ENCODE assay signal across 11 cellular contexts in the genomic region with DNA sequence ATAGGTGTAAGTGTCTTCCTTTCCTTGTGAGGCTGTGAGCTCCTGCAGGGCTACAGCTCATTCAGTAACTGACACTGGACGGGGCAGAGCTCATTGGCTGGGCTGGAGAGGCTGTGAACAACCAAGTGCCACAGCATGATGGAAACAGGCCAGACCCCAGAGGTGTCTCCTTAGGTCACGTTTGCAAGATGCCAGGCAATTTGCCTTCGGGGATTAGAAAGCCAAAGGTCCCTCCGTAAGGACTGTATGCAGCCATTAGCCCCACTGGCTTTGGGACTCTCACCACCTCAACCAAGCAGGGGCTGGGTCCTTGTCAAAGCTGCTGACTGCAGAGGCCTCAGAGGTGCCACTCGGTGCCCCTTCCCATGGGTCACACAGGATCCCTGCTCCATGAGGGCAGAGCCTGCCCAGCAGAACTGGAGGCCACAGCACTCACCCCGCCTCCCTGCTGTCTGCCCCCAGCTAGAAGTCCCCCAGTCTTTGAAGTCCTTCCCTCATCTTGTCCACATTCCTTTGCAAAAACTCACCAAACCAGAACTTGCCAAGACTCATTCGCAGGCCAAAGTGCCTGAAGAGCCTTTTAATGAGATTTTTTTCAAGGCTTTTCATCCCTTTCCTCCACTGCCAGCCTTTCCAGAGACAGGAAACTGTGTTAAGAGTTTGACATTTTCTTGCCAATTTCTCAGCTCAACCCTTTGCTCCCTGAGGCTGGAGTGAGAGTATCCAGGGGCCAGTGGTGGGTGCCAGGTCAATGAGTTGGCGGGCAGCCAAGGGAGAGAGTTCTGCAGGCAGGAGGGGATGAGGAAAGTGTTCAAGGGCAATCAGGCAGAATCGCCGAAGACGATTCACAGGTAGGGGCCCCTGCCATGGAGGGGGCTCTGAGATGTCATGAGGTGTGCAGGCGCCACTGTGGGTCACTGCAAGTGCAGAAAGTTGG. TPM values are rescaled to one million over a fixed set of nuclear protein-coding genes. Genes with fewer than 3 reads are reported as not detected.
DNase-seq lines count a peak whose midpoint lies in the region; ATAC-seq and TF ChIP-seq lines count a peak whose summit lies in the region.
"Had no signal": no experiment of that assay in that cellular context is flagged by ENCODE, and none has a peak within 500 bp of the region (broad histone marks: within the 10 kb centered on the region; RNA-seq: fewer than 3 reads in every experiment).

No MANE protein-coding gene starts in this region.

- peaks cover 14 to 19% of the 10 kb centered on the region in 2 donors for H3K36me3 ChIP-seq in ascending aorta

- H3K27ac ChIP-seq in ascending aorta = peak overlapping the region; percentile 65 to 79

- TF ChIP-seq CTCF in ascending aorta (IDR thresholded peaks at IDR 0.05) = no peak

- peaks cover 25 to 42% of the 10 kb centered on the region in 2 donors for H3K4me1 ChIP-seq in ascending aorta

- intact Hi-C loops in ascending aorta (cut with DNase I) (loop anchor here (1.0 kb wide), 2 partner anchors 10 to 21 kb away; no protein-coding TSS in a partner anchor), left ventricle myocardium superior (cut with micrococcal nuclease) (no loop called here)

- ATAC-seq in left ventricle myocardium superior = peak; percentile 72
- ATAC-seq in HG03108 (IDR thresholded peaks at IDR 0.05; ENCODE audit: unreplicated experiment) = no peak
- no peak for ATAC-seq in HG02884 (IDR thresholded peaks at IDR 0.05; ENCODE audit: unreplicated experiment)
- ATAC-seq: activated CD8-positive, alpha-beta memory T cell treated with anti-CD3 and anti-CD28 coated beads, Interleukin-2, amount 10 ng/mL, durations not matched to agents 7 days and 5 days had no signal

- H3K9me3 ChIP-seq in ascending aorta = no peaks in the 10 kb centered on the region

- no peaks in the 10 kb centered on the region for H3K27me3 ChIP-seq in ascending aorta

- H3K4me3 ChIP-seq in ascending aorta (no peak overlapping the region), skeletal muscle cell (ENCODE audit: low read depth, low read length) (no peak overlapping the region)

- DNase-seq in GM03348 (ENCODE audit: low spot score) (peak; percentile 89), ascending aorta (ENCODE audit: low spot score in 2 of 2) (peak in 1 of 2 donors; percentile 85), left ventricle myocardium superior (peak; percentile 50), skeletal muscle cell (ENCODE audit: low read depth) (peak; percentile 78), T-helper 1 cell (no peak), cerebellum (ENCODE audit: low spot score) (no peak)
- DNase-seq: activated CD8-positive, alpha-beta memory T cell treated with anti-CD3 and anti-CD28 coated beads, Interleukin-2, amount 10 ng/mL, durations not matched to agents 7 days and 5 days; NCI-H774; stimulated activated CD4-positive, alpha-beta T cell treated with anti-CD3 and anti-CD28 coated beads, Interleukin-4, amount 100 ng/mL, for 24 hours had no signal

RNA-seq across cellular contexts. Expression of a gene that starts 39.7 kb away (rescaled TPM):
- total RNA-seq in ascending aorta = 5.9 TPM
- 23.0 TPM for total RNA-seq in left ventricle myocardium superior
- total RNA-seq in cerebellum = 60.3 TPM

Comparison
In these comparisons a context has a peak if more than half of its experiments do, and no peak if none do; other contexts are left out.
1. DNase-seq: peak in GM03348 (single experiment), left ventricle myocardium superior (single experiment) and skeletal muscle cell (single experiment); none in T-helper 1 cell (0 of 5) and cerebellum (single experiment).